ENCODE assay signal across 8 cellular contexts in genomic region chr19:1567116-1567847, GRCh38. TPM values are rescaled to one million over a fixed set of nuclear protein-coding genes. Genes with fewer than 3 reads are reported as not detected.
A peak's percentile ranks its signal among the peaks of the same experiment; 100 is the strongest.
DNase-seq lines count a peak whose midpoint lies in the region; ATAC-seq lines count a peak whose summit lies in the region.

No MANE protein-coding gene starts in this region.

- H3K36me3 ChIP-seq in BLaER1 (peaks cover 35% of the 10 kb centered on the region), MG63 (no peaks in the 10 kb centered on the region), ectodermal cell (ENCODE audit: control insufficient read depth, insufficient read depth, low read length) (no peaks in the 10 kb centered on the region), mucosa of rectum (ENCODE audit: control insufficient read depth in 2 of 2, insufficient read depth in 2 of 2, low read length in 2 of 2) (no peaks in the 10 kb centered on the region)

- H3K4me2 ChIP-seq in BLaER1, result peak overlapping the region; percentile 95

- H3K27me3 ChIP-seq in BLaER1 (no peaks in the 10 kb centered on the region), MG63 (no peaks in the 10 kb centered on the region), ectodermal cell (ENCODE audit: control insufficient read depth, insufficient read depth, low read length, poor library complexity, severe bottlenecking) (peaks cover 22% of the 10 kb centered on the region), mucosa of rectum (ENCODE audit: control insufficient read depth in 2 of 2, insufficient read depth in 2 of 2, low read length in 2 of 2) (peaks cover 4 to 10% of the 10 kb centered on the region in 2 donors)

- H3K9ac ChIP-seq in BLaER1, result peak overlapping the region; percentile 99
- peak overlapping the region in 1 of 2 donors; percentile 77 for H3K9ac ChIP-seq in mucosa of rectum (ENCODE audit: low read depth in 1 of 2, low read length in 2 of 2)

- H4K20me1 ChIP-seq in BLaER1, result peaks cover 50% of the 10 kb centered on the region

- ATAC-seq in GM18909 (IDR thresholded peaks at IDR 0.05; ENCODE audit: poor library complexity, unreplicated experiment), result no peak
- ATAC-seq in GM18867 (IDR thresholded peaks at IDR 0.05; ENCODE audit: unreplicated experiment), result no peak

- H3K4me3 ChIP-seq in BLaER1, result peak overlapping the region; percentile 98
- peak overlapping the region; percentile 54 for H3K4me3 ChIP-seq in MG63
- peak overlapping the region; percentile 95 for H3K4me3 ChIP-seq in ectodermal cell (ENCODE audit: insufficient read depth, low read depth, low read length)
- peak overlapping the region; percentile 61 to 73 for H3K4me3 ChIP-seq in mucosa of rectum (ENCODE audit: low read length in 2 of 2)

- DNase-seq in MG63 (peak; percentile 17), putamen (ENCODE audit: low spot score) (no peak), COR-L47 (lab: John Stamatoyannopoulos, UW) (no peak)

- H3K4me1 ChIP-seq in BLaER1 (peaks cover 58% of the 10 kb centered on the region), ectodermal cell (ENCODE audit: control insufficient read depth, insufficient read depth, low read length) (peaks cover 8% of the 10 kb centered on the region), mucosa of rectum (ENCODE audit: control insufficient read depth in 2 of 2, insufficient read depth in 2 of 2, low read length in 2 of 2) (peaks cover 0 to 3% of the 10 kb centered on the region in 2 donors)

- 0% methylated on average over 108 of the region's 108 CpGs for WGBS in ectodermal cell, 2 experiments

- H3K9me3 ChIP-seq in BLaER1 (no peaks in the 10 kb centered on the region), MG63 (no peaks in the 10 kb centered on the region), ectodermal cell (ENCODE audit: control insufficient read depth, low read length) (no peaks in the 10 kb centered on the region), mucosa of rectum (ENCODE audit: control insufficient read depth in 2 of 2, low read length in 2 of 2) (no peaks in the 10 kb centered on the region)

- H3K27ac ChIP-seq in BLaER1 (peak overlapping the region; percentile 95), ectodermal cell (ENCODE audit: insufficient read depth, low read depth, low read length, poor library complexity, severe bottlenecking) (peak overlapping the region; percentile 98), mucosa of rectum (ENCODE audit: low read depth in 2 of 2, low read length in 2 of 2) (peak overlapping the region; percentile 77 to 83)

RNA-seq across cellular contexts. Expression of gene MEX3D, which starts 0.8 kb away (rescaled TPM):
- total RNA-seq in MG63 (2014; rRNA removed; shearing (Covaris generic); ENCODE audit: low replicate concordance), result 26.0 and 27.5 TPM in 2 replicates
- 52.1 TPM for polyA plus RNA-seq in ectodermal cell (2013, experiment 1 of 4)
- 50.3 TPM for polyA plus RNA-seq in ectodermal cell (2013, experiment 2 of 4)
- 49.5 TPM for polyA plus RNA-seq in ectodermal cell (2013, experiment 3 of 4)
- 45.6 TPM for polyA plus RNA-seq in ectodermal cell (2013, experiment 4 of 4)

RNA-seq across cellular contexts. Expression of gene MBD3, which starts 25.4 kb away (rescaled TPM):
- total RNA-seq in MG63 (2014; rRNA removed; shearing (Covaris generic); ENCODE audit: low replicate concordance), result 75.8 and 119 TPM in 2 replicates
- polyA plus RNA-seq in ectodermal cell (2013, experiment 1 of 4), result 100 TPM
- polyA plus RNA-seq in ectodermal cell (2013, experiment 2 of 4), result 99.7 TPM
- 65.2 TPM for polyA plus RNA-seq in ectodermal cell (2013, experiment 3 of 4)
- polyA plus RNA-seq in ectodermal cell (2013, experiment 4 of 4), result 64.4 TPM

RNA-seq across cellular contexts. Expression of gene UQCR11, which starts 38.0 kb away (rescaled TPM):
- total RNA-seq in MG63 (2014; rRNA removed; shearing (Covaris generic); ENCODE audit: low replicate concordance), result 59.5 and 192 TPM in 2 replicates
- 141 TPM for polyA plus RNA-seq in ectodermal cell (2013, experiment 1 of 4)
- 140 TPM for polyA plus RNA-seq in ectodermal cell (2013, experiment 2 of 4)
- polyA plus RNA-seq in ectodermal cell (2013, experiment 3 of 4), result 151 TPM
- 184 TPM for polyA plus RNA-seq in ectodermal cell (2013, experiment 4 of 4)

RNA-seq across cellular contexts. Expression of gene PLK5, which starts 43.4 kb away (rescaled TPM):
- total RNA-seq in MG63 (2014; rRNA removed; shearing (Covaris generic); ENCODE audit: low replicate concordance), result not detected in 2 replicates
- polyA plus RNA-seq in ectodermal cell (2013, experiment 1 of 4), result 0.69 TPM
- polyA plus RNA-seq in ectodermal cell (2013, experiment 2 of 4), result 0.71 TPM
- polyA plus RNA-seq in ectodermal cell (2013, experiment 3 of 4), result 0.37 TPM
- 0.57 TPM for polyA plus RNA-seq in ectodermal cell (2013, experiment 4 of 4)

RNA-seq across cellular contexts. Expression of gene ADAMTSL5, which starts 54.5 kb away (rescaled TPM):
- total RNA-seq in MG63 (2014; rRNA removed; shearing (Covaris generic); ENCODE audit: low replicate concordance), result 1.1 TPM in 1 of 2 replicates, not detected in the other
- polyA plus RNA-seq in ectodermal cell (2013, experiment 1 of 4), result 0.52 TPM
- 0.43 TPM for polyA plus RNA-seq in ectodermal cell (2013, experiment 2 of 4)
- 0.37 TPM for polyA plus RNA-seq in ectodermal cell (2013, experiment 3 of 4)
- polyA plus RNA-seq in ectodermal cell (2013, experiment 4 of 4), result 0.57 TPM
